In the genomic region with DNA sequence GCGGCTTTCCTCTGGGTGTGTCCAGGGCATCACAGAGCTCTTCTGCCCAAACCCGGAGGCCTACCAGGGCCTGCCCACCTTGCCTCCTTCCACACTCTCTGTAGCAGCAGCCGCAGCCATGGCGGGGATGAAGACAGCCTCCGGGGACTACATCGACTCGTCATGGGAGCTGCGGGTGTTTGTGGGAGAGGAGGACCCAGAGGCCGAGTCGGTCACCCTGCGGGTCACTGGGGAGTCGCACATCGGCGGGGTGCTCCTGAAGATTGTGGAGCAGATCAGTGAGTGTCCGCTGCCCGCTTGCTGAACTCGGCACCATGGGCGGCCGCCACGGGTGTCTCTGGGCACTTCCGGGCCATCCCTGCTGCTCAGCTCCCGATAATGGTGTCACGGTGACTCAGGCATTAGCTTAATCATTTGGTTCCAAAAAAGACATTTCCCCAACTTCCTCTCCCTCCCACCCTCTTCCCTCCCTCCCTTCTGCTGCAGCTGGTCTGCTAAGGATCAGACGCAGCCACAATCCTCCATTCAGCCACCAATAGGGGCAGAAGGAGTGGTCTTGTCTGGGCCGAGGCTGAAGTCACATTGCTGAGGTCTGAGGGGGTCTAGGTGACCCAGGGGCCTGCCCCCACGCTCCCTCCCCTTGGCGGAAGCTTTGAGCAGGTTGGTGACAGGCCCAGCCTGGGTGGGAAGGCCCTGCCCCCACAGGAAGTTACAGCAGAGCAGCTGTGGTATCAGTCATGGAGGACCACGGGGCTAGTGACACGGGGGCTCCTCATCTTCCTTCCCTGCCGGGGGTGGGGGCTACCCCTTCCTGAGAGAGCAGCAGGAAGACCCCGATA, we compare ENCODE assay signal across 8 cellular contexts. TPM values are rescaled to one million over a fixed set of nuclear protein-coding genes. Genes with fewer than 3 reads are reported as not detected.
A peak's percentile ranks its signal among the peaks of the same experiment; 100 is the strongest.
DNase-seq lines count a peak whose midpoint lies in the region; ATAC-seq and TF ChIP-seq lines count a peak whose summit lies in the region.

No MANE protein-coding gene starts in this region.

- POLR2A ChIA-PET in CD8-positive, alpha-beta memory T cell (lab: Charles Lee) = interaction anchor here (0.6 to 5.7 kb wide), 16 partner anchors 10 to 132 kb away, joined by 3 to 69 read pairs (median 8); a partner anchor contains a TSS

- H3K4me3 Mint-ChIP-seq in CD8-positive, alpha-beta memory T cell = peak overlapping the region; percentile 87 to 97 (median 92)

- peak overlapping the region; percentile 98 for H3K4me3 ChIP-seq in CD8-positive, alpha-beta memory T cell (ENCODE audit: low read length)
- no peak overlapping the region for H3K4me3 ChIP-seq in fibroblast of mammary gland (ENCODE audit: control insufficient read depth, low read depth, low read length)

- CTCF ChIA-PET in CD8-positive, alpha-beta memory T cell (lab: Charles Lee) = interaction anchor here (0.8 to 10.4 kb wide), 17 partner anchors 15 to 124 kb away, joined by 3 to 281 read pairs (median 15); a partner anchor contains a TSS

- no peaks in the 10 kb centered on the region for H3K27me3 Mint-ChIP-seq in CD8-positive, alpha-beta memory T cell

- peak overlapping the region; percentile 86 to 98 (median 94) for H3K27ac Mint-ChIP-seq in CD8-positive, alpha-beta memory T cell

- H3K36me3 ChIP-seq in CD8-positive, alpha-beta memory T cell (ENCODE audit: insufficient read depth, low read length) = peaks cover 34% of the 10 kb centered on the region

- peak overlapping the region; percentile 95 for H3K27ac ChIP-seq in CD8-positive, alpha-beta memory T cell (ENCODE audit: low read depth, low read length)

- DNase-seq in CD8-positive, alpha-beta memory T cell = peak; percentile 59 to 88 (median 70)
- DNase-seq in NAMALWA (ENCODE audit: low spot score) (peak; percentile 77), fibroblast of mammary gland (ENCODE audit: low read depth) (peak; percentile 82), sciatic nerve (ENCODE audit: low spot score) (peak; percentile 78), HuH-7 (ENCODE audit: low spot score) (no peak), DMS153 (lab: John Stamatoyannopoulos, UW) (no peak)
- peak; percentile 89 for DNase-seq in activated CD8-positive, alpha-beta memory T cell treated with anti-CD3 and anti-CD28 coated beads, Interleukin-2, amount 50 U/mL, for 48 hours

- H3K4me1 Mint-ChIP-seq in CD8-positive, alpha-beta memory T cell = peaks cover 21 to 69% (median 37%) of the 10 kb centered on the region in 3 donors

- peaks cover 39% of the 10 kb centered on the region for H3K4me1 ChIP-seq in CD8-positive, alpha-beta memory T cell (ENCODE audit: insufficient read depth, low read length)

- ATAC-seq in GM21717 (IDR thresholded peaks at IDR 0.05; ENCODE audit: unreplicated experiment) = peak; percentile 42
- peak; percentile 60 for ATAC-seq in sciatic nerve

- no peak for TF ChIP-seq CTCF in fibroblast of mammary gland (conservative IDR thresholded peaks at IDR 0.05; ENCODE audit: control insufficient read depth, insufficient read depth, low read depth, low read length)

- no peaks in the 10 kb centered on the region for H3K27me3 ChIP-seq in CD8-positive, alpha-beta memory T cell (ENCODE audit: insufficient read depth, low read length, poor library complexity, severe bottlenecking)

- no peaks in the 10 kb centered on the region for H3K9me3 ChIP-seq in CD8-positive, alpha-beta memory T cell (ENCODE audit: low read length)

- peaks cover 5 to 67% (median 8%) of the 10 kb centered on the region in 3 donors for H3K36me3 Mint-ChIP-seq in CD8-positive, alpha-beta memory T cell

- H3K9me3 Mint-ChIP-seq in CD8-positive, alpha-beta memory T cell = no peaks in the 10 kb centered on the region

- intact Hi-C loops in sciatic nerve (cut with DNase I) = loop anchor here (10.0 kb wide), 1 partner anchor 87 kb away; a partner anchor contains a TSS

RNA-seq across cellular contexts. Expression of a gene that starts 0.9 kb away (rescaled TPM):
- 100 to 1,000 TPM; 205 to 213 TPM for total RNA-seq in CD8-positive, alpha-beta memory T cell
- polyA plus RNA-seq in CD8-positive, alpha-beta memory T cell = 206 TPM
- 20.7 TPM for total RNA-seq in sciatic nerve

RNA-seq across cellular contexts. Expression of a gene that starts 18.5 kb away (rescaled TPM):
- total RNA-seq in CD8-positive, alpha-beta memory T cell = 10 to 100 TPM; 28.3 to 31.5 TPM
- 47.6 TPM for polyA plus RNA-seq in CD8-positive, alpha-beta memory T cell
- total RNA-seq in sciatic nerve = 20.6 TPM

RNA-seq across cellular contexts. Expression of a gene that starts 18.6 kb away (rescaled TPM):
- total RNA-seq in CD8-positive, alpha-beta memory T cell = 10 to 100 TPM; 75.3 to 78.6 TPM
- 51.6 TPM for polyA plus RNA-seq in CD8-positive, alpha-beta memory T cell
- 28.0 TPM for total RNA-seq in sciatic nerve

RNA-seq across cellular contexts. Expression of a gene that starts 21.5 kb away (rescaled TPM):
- 100 to 1,000 TPM; 457 to 461 TPM for total RNA-seq in CD8-positive, alpha-beta memory T cell
- 108 TPM for polyA plus RNA-seq in CD8-positive, alpha-beta memory T cell
- total RNA-seq in sciatic nerve = 87.6 TPM

RNA-seq across cellular contexts. Expression of a gene that starts 22.9 kb away (rescaled TPM):
- 10 to 100 TPM; 25.5 to 26.4 TPM for total RNA-seq in CD8-positive, alpha-beta memory T cell
- 28.7 TPM for polyA plus RNA-seq in CD8-positive, alpha-beta memory T cell
- total RNA-seq in sciatic nerve = 30.4 TPM

Comparison
In these comparisons a context has a peak if more than half of its experiments do, and no peak if none do; other contexts are left out.
1. DNase-seq: peak in CD8-positive, alpha-beta memory T cell (5 of 5), NAMALWA (single experiment), activated CD8-positive, alpha-beta memory T cell treated with anti-CD3 and anti-CD28 coated beads, Interleukin-2, amount 50 U/mL, for 48 hours (single experiment), fibroblast of mammary gland (single experiment) and sciatic nerve (single experiment); none in HuH-7 (single experiment) and DMS153 (single experiment).